Comparison of ENCODE assay signal across 13 cellular contexts in genomic region chrX:123357941-123358340, GRCh38.
A peak's percentile ranks its signal among the peaks of the same experiment; 100 is the strongest.
DNase-seq lines count a peak whose midpoint lies in the region; ATAC-seq and TF ChIP-seq lines count a peak whose summit lies in the region.
"Had no signal": no experiment of that assay in that cellular context is flagged by ENCODE, and none has a peak within 500 bp of the region (broad histone marks: within the 10 kb centered on the region; RNA-seq: fewer than 3 reads in every experiment).

No MANE protein-coding gene starts in this region.

- ATAC-seq in GM19351 (IDR thresholded peaks at IDR 0.05; ENCODE audit: unreplicated experiment) = peak; percentile 96
- peak; percentile 90 for ATAC-seq in HG02763 (IDR thresholded peaks at IDR 0.05; ENCODE audit: unreplicated experiment)
- peak; percentile 89 for ATAC-seq in HG03469 (IDR thresholded peaks at IDR 0.05; ENCODE audit: unreplicated experiment)
- ATAC-seq in upper lobe of right lung = no peak
- no peak for ATAC-seq in WTC11
- ATAC-seq: left ventricle myocardium superior had no signal

- H3K36me3 ChIP-seq in H7 (replicated peaks; ENCODE audit: control insufficient read depth, insufficient read depth, low read length) (no peaks in the 10 kb centered on the region), upper lobe of right lung (no peaks in the 10 kb centered on the region)

- intact Hi-C loops in upper lobe of right lung (cut with DNase I) = no loop called here

- H3K4me1 Mint-ChIP-seq in WTC11 = peaks cover 19% of the 10 kb centered on the region

- no peak overlapping the region for H3K4me3 Mint-ChIP-seq in WTC11

- POLR2A ChIA-PET in GM10248 (lab: Yijun Ruan, JAX) (no interaction called here), WTC11 (lab: Charles Lee) (no interaction called here)

- H3K27ac ChIP-seq in upper lobe of right lung = no peak overlapping the region

- no peaks in the 10 kb centered on the region for H3K9me3 ChIP-seq in upper lobe of right lung

- no peaks in the 10 kb centered on the region for H3K4me1 ChIP-seq in upper lobe of right lung

- CTCF ChIA-PET in GM10248 (lab: Yijun Ruan, JAX) (interaction anchor here (1.0 to 1.5 kb wide), 3 partner anchors 22 to 66 kb away, joined by 3 read pairs; no protein-coding TSS in a partner anchor), WTC11 (lab: Charles Lee) (no interaction called here)

- H3K27me3 ChIP-seq in H7 (ENCODE audit: control insufficient read depth, insufficient read depth, low read length) = no peaks in the 10 kb centered on the region
- no peaks in the 10 kb centered on the region for H3K27me3 ChIP-seq in upper lobe of right lung

- H3K4me3 ChIP-seq in H7 (ENCODE audit: insufficient read depth, low read depth, low read length) = no peak overlapping the region
- no peak overlapping the region for H3K4me3 ChIP-seq in upper lobe of right lung

- H3K9me3 Mint-ChIP-seq in WTC11 = no peaks in the 10 kb centered on the region
- H3K9me3 Mint-ChIP-seq: activated T-helper 2 cell treated with anti-CD3 and anti-CD28 coated beads, Interferon-gamma antibody, Interleukin-2, Interleukin-4, amounts not matched to agents 10 μg/mL and 5 μg/mL and 100 μg/mL, durations not matched to agents 14 hours and 24 hours and 36 hours had no signal

- no peaks in the 10 kb centered on the region for H3K36me3 Mint-ChIP-seq in WTC11

- peak; percentile 28 for DNase-seq in GM10248 (ENCODE audit: extremely low spot score)
- no peak for DNase-seq in H7
- DNase-seq in stimulated activated CD4-positive, alpha-beta T cell treated with anti-CD3 and anti-CD28 coated beads, Interleukin-2, amount 100 ng/mL, for 24 hours = no peak
- no peak for DNase-seq in upper lobe of right lung
- DNase-seq in WTC11 (ENCODE audit: low spot score) = no peak
- DNase-seq: DND-41, left ventricle myocardium superior, NCI-H1436, trophoblast cell had no signal

- no peaks in the 10 kb centered on the region for H3K27me3 Mint-ChIP-seq in WTC11 (ENCODE audit: low read depth)

- H3K27ac Mint-ChIP-seq in WTC11 = no peak overlapping the region
- H3K27ac Mint-ChIP-seq: activated T-helper 2 cell treated with anti-CD3 and anti-CD28 coated beads, Interferon-gamma antibody, Interleukin-2, Interleukin-4, amounts not matched to agents 10 μg/mL and 5 μg/mL and 100 μg/mL, durations not matched to agents 14 hours and 24 hours and 36 hours had no signal

- no peak for TF ChIP-seq CTCF in GM10248 (IDR thresholded peaks at IDR 0.05; ENCODE audit: control extremely low read depth, extremely low read depth, low read depth, missing control alignments)
- no peak for TF ChIP-seq CTCF in upper lobe of right lung (IDR thresholded peaks at IDR 0.05)
- TF ChIP-seq CTCF in WTC11 (IDR thresholded peaks at IDR 0.05) = no peak

TF ChIP-seq in WTC11, 78 proteins besides CTCF, POLR2A, EP300 and RAD21:
- TF ChIP-seq MAX (CRISPR knock-in tag; IDR thresholded peaks at IDR 0.05) = no peak
- TF ChIP-seq NR3C1 (CRISPR knock-in tag; conservative IDR thresholded peaks at IDR 0.05; ENCODE audit: low read depth) = no peak
- TF ChIP-seq TEAD4 (CRISPR knock-in tag; IDR thresholded peaks at IDR 0.05) = no peak
- no peak for TF ChIP-seq ZBTB43 (CRISPR knock-in tag; IDR thresholded peaks at IDR 0.05)

Comparison
In these comparisons a context has a peak if more than half of its experiments do, and no peak if none do; other contexts are left out.
1. ATAC-seq: peak in GM19351 (single experiment), HG02763 (single experiment) and HG03469 (single experiment); none in upper lobe of right lung (single experiment) and WTC11 (single experiment).